ENCODE assay signal across 9 cellular contexts in genomic region chr14:76091036-76091435, GRCh38.
A peak's percentile ranks its signal among the peaks of the same experiment; 100 is the strongest.
DNase-seq lines count a peak whose midpoint lies in the region; ATAC-seq and TF ChIP-seq lines count a peak whose summit lies in the region.
"Had no signal": no experiment of that assay in that cellular context is flagged by ENCODE, and none has a peak within 500 bp of the region (broad histone marks: within the 10 kb centered on the region; RNA-seq: fewer than 3 reads in every experiment).

No MANE protein-coding gene starts in this region.

- H3K23me2 ChIP-seq in H9 (ENCODE audit: insufficient read length, low read depth, low read length, poor library complexity, severe bottlenecking): no peaks in the 10 kb centered on the region

- peaks cover 34 to 39% of the 10 kb centered on the region in 2 experiments for H3K4me1 Mint-ChIP-seq in H9

- H3K23ac ChIP-seq in H9 (ENCODE audit: insufficient read length, low read depth, low read length): no peak overlapping the region

- H3K27ac ChIP-seq in H9 (ENCODE audit: insufficient read length, low read depth, low read length) (no peak overlapping the region), WERI-Rb-1 (peak overlapping the region; percentile 21), thoracic aorta (no peak overlapping the region)
- H3K27ac ChIP-seq: esophagus muscularis mucosa, parathyroid adenoma had no signal

- no peak overlapping the region for H2BK20ac ChIP-seq in H9 (ENCODE audit: low read depth, low read length, poor library complexity, severe bottlenecking)

- no peak overlapping the region for H2BK120ac ChIP-seq in H9 (ENCODE audit: low read depth, low read length, poor library complexity, severe bottlenecking)

- no peak overlapping the region for H3K9ac ChIP-seq in H9 (ENCODE audit: extremely low read depth, insufficient read length, low read length)
- H3K9ac ChIP-seq: parathyroid adenoma had no signal

- no peaks in the 10 kb centered on the region for H4K20me1 ChIP-seq in H9 (ENCODE audit: control insufficient read depth, insufficient read depth, insufficient read length)

- H3K4me2 ChIP-seq in H9 (ENCODE audit: insufficient read depth, insufficient read length, low read length): no peak overlapping the region

- H3K27me3 ChIP-seq in H9 (ENCODE audit: insufficient read depth, low read length): no peaks in the 10 kb centered on the region
- no peaks in the 10 kb centered on the region for H3K27me3 ChIP-seq in WERI-Rb-1 (ENCODE audit: insufficient read depth, low read depth, severe bottlenecking)
- no peaks in the 10 kb centered on the region for H3K27me3 ChIP-seq in thoracic aorta (replicated peaks; ENCODE audit: insufficient read depth)
- H3K27me3 ChIP-seq: esophagus muscularis mucosa had no signal

- H3K4me3 ChIP-seq in WERI-Rb-1 (ENCODE audit: low read depth, low read length) (no peak overlapping the region), thoracic aorta (no peak overlapping the region)
- H3K4me3 ChIP-seq: esophagus muscularis mucosa had no signal

- no peak overlapping the region for H4K8ac ChIP-seq in H9 (replicated peaks; ENCODE audit: insufficient read length, low read depth, low read length)

- H3K4me1 ChIP-seq in H9 (ENCODE audit: insufficient read depth, low read length): peaks cover 9% of the 10 kb centered on the region
- H3K4me1 ChIP-seq in thoracic aorta (ENCODE audit: control insufficient read depth in 1 of 2, low read depth in 2 of 2): peaks cover 0 to 4% of the 10 kb centered on the region in 2 donors
- H3K4me1 ChIP-seq: parathyroid adenoma had no signal

- H2AFZ ChIP-seq in H9 (ENCODE audit: low read length): no peak overlapping the region
- H2AFZ ChIP-seq: parathyroid adenoma had no signal

- no peaks in the 10 kb centered on the region for H3K79me2 ChIP-seq in H9 (ENCODE audit: insufficient read depth, low read length)
- H3K79me2 ChIP-seq: parathyroid adenoma had no signal

- H3K4ac ChIP-seq in H9 (ENCODE audit: low read depth, low read length): no peak overlapping the region

- H3K79me1 ChIP-seq in H9 (ENCODE audit: insufficient read depth, low read depth, low read length, poor library complexity, severe bottlenecking): no peaks in the 10 kb centered on the region

- H3K36me3 ChIP-seq in WERI-Rb-1: no peaks in the 10 kb centered on the region
- H3K36me3 ChIP-seq in thoracic aorta: no peaks in the 10 kb centered on the region
- H3K36me3 ChIP-seq: esophagus muscularis mucosa had no signal

- no peaks in the 10 kb centered on the region; a peak in 1 of 5 replicates for H3K9me3 Mint-ChIP-seq in H9

- H2BK12ac ChIP-seq in H9 (ENCODE audit: insufficient read length, low read depth, low read length): no peak overlapping the region

- H3K18ac ChIP-seq in H9 (ENCODE audit: insufficient read length, low read depth, low read length): no peak overlapping the region

- no peak overlapping the region for H3T11ph ChIP-seq in H9 (ENCODE audit: low read length)

- no peak overlapping the region for H3K4me3 Mint-ChIP-seq in H9

- H2BK5ac ChIP-seq in H9 (ENCODE audit: insufficient read length, low read length): no peak overlapping the region

- H3K14ac ChIP-seq in H9 (ENCODE audit: insufficient read depth, low read length): peak overlapping the region; percentile 51; the same call in 1 of the 2 replicates

- no peak for ATAC-seq in thoracic aorta (ENCODE audit: insufficient number of reproducible peaks, low FRiP score, low read depth)
- ATAC-seq in HG03159 (IDR thresholded peaks at IDR 0.05; ENCODE audit: unreplicated experiment): no peak

- H3K9me3 ChIP-seq in H9 (ENCODE audit: control insufficient read depth, low read depth, low read length) (no peaks in the 10 kb centered on the region), WERI-Rb-1 (ENCODE audit: severe bottlenecking) (no peaks in the 10 kb centered on the region), thoracic aorta (no peaks in the 10 kb centered on the region)
- H3K9me3 ChIP-seq: esophagus muscularis mucosa had no signal

- H3K27me3 Mint-ChIP-seq in H9 (ENCODE audit: low read depth): peaks cover 8% of the 10 kb centered on the region

- no peaks in the 10 kb centered on the region for H3K36me3 Mint-ChIP-seq in H9 (ENCODE audit: insufficient read depth in 1 of 3, low read depth in 3 of 3)

- TF ChIP-seq CTCF in H9 (conservative IDR thresholded peaks at IDR 0.05) (peak; percentile 34; the same call in 1 of the 3 replicates), WERI-Rb-1 (IDR thresholded peaks at IDR 0.05; ENCODE audit: low read depth, low read length) (peak; percentile 87), thoracic aorta (IDR thresholded peaks at IDR 0.05) (peak; percentile 24)

- H2AK5ac ChIP-seq in H9 (ENCODE audit: insufficient read length, low read length): no peak overlapping the region

- H3K56ac ChIP-seq in H9 (ENCODE audit: insufficient read length, low read depth, low read length): no peak overlapping the region

- DNase-seq in H9 (no peak), WERI-Rb-1 (peak; percentile 85), hepatic stellate cell (ENCODE audit: low spot score) (peak; percentile 30), thoracic aorta (ENCODE audit: low spot score) (no peak), NCI-H345 (lab: John Stamatoyannopoulos, UW) (no peak), glomerular visceral epithelial cell (ENCODE audit: extremely low spot score) (no peak)

- peak overlapping the region in 1 of 3 experiments; percentile 87; a peak in 2 of 7 replicates for H3K27ac Mint-ChIP-seq in H9

- H2BK15ac ChIP-seq in H9 (ENCODE audit: low read depth, low read length): no peak overlapping the region

- no peak overlapping the region for H4K5ac ChIP-seq in H9 (ENCODE audit: insufficient read length, low read depth, low read length)

- no peak overlapping the region for H4K91ac ChIP-seq in H9 (ENCODE audit: insufficient read length, low read depth, low read length)

- no CpG with 5 or more reads among the region's 10 CpGs for WGBS in H9 (ENCODE audit: extremely low coverage, insufficient read length, low lambda C conversion rate)

Comparison
In these comparisons a context has a peak if more than half of its experiments do, and no peak if none do; other contexts are left out.
1. DNase-seq: peak in WERI-Rb-1 (single experiment) and hepatic stellate cell (single experiment); none in H9 (single experiment), thoracic aorta (single experiment), NCI-H345 (single experiment) and glomerular visceral epithelial cell (single experiment).
2. CTCF ChIP-seq: peak in every context shown above with its lines; median percentile 87 in WERI-Rb-1; 34 in H9; 24 in thoracic aorta.